Comparison of ENCODE assay signal across 22 cellular contexts in the genomic region with DNA sequence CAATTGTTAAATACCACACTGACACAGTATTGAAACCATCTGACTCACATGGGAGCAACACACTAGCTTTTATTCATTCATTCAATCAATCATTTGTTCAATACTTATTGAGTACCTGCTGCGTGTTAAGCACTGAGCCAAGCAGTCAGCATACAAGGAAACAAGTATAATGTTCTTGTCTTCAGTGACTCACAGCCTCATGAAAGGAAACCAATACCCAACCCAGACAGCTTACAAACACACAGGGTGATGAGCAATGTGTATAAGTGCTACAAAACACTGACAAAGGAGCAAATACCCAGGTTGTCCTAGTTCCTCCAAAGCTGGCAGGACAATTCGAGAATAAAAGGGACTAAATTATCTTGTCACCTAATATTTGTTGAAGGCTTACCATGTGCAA.
A peak's percentile ranks its signal among the peaks of the same experiment; 100 is the strongest.
DNase-seq lines count a peak whose midpoint lies in the region; TF ChIP-seq lines count a peak whose summit lies in the region.
"Had no signal": no experiment of that assay in that cellular context is flagged by ENCODE, and none has a peak within 500 bp of the region (broad histone marks: within the 10 kb centered on the region; RNA-seq: fewer than 3 reads in every experiment).

No MANE protein-coding gene starts in this region.

- DNase-seq in Caki2 (ENCODE audit: low read depth) (peak; percentile 3), PC-9 (peak in 1 of 2 experiments; percentile 69), epithelial cell of proximal tubule (ENCODE audit: low read depth) (peak; percentile 78), mesenchymal stem cell (peak; percentile 25), SW 1271 (lab: John Stamatoyannopoulos, UW) (no peak), colonic mucosa (no peak)
- no peak for DNase-seq in CD8-positive, alpha-beta memory T cell
- DNase-seq in central memory CD4-positive, alpha-beta T cell = no peak
- DNase-seq: activated CD4-positive, alpha-beta T cell treated with anti-CD3 and anti-CD28 coated beads, Interleukin-2, amount 50 U/mL, for 48 hours; activated naive CD4-positive, alpha-beta T cell treated with anti-CD3 and anti-CD28 coated beads, Interleukin-2, amount 10 ng/mL, durations not matched to agents 7 days and 5 days; anterior cingulate cortex; naive thymus-derived CD4-positive, alpha-beta T cell; NCI-H1417; NCI-H526 treated with DMSO at 0.1 percent for 48 hours; OCI-M1; posterior cingulate gyrus; SJCRH30; T-helper 2 cell had no signal

- no peaks in the 10 kb centered on the region for H3K79me1 ChIP-seq in mesenchymal stem cell (replicated peaks; ENCODE audit: low read length, poor library complexity, severe bottlenecking)

- no peak overlapping the region for H2AK5ac ChIP-seq in mesenchymal stem cell (ENCODE audit: low read length, severe bottlenecking)

- no peak overlapping the region for H2BK12ac ChIP-seq in mesenchymal stem cell (ENCODE audit: low read length in 2 of 2)

- no peaks in the 10 kb centered on the region for H3K36me3 Mint-ChIP-seq in CD8-positive, alpha-beta memory T cell
- H3K36me3 Mint-ChIP-seq: activated naive CD4-positive, alpha-beta T cell treated with anti-CD3 and anti-CD28 coated beads, Interleukin-2, amount 10 ng/mL, durations not matched to agents 7 days and 5 days; naive thymus-derived CD4-positive, alpha-beta T cell had no signal

- no peaks in the 10 kb centered on the region for H3F3A ChIP-seq in PC-9 (ENCODE audit: insufficient read depth, low read depth)

- H3K9me3 Mint-ChIP-seq in CD8-positive, alpha-beta memory T cell = peaks cover 0 to 3% (median 0%) of the 10 kb centered on the region in 5 donors

- H3K9me2 ChIP-seq in PC-9 (ENCODE audit: insufficient read depth) = no peaks in the 10 kb centered on the region

- H4K91ac ChIP-seq in mesenchymal stem cell (ENCODE audit: low read length) = no peak overlapping the region

- WGBS in mesenchymal stem cell = 72% methylated on average over 2 of the region's 2 CpGs

- H3K4me3 ChIP-seq in PC-9 (no peak overlapping the region), epithelial cell of proximal tubule (ENCODE audit: low read depth, low read length) (no peak overlapping the region), mesenchymal stem cell (ENCODE audit: insufficient read depth in 1 of 2, low read depth in 1 of 2, low read length in 2 of 2) (no peak overlapping the region), colonic mucosa (no peak overlapping the region)
- H3K4me3 ChIP-seq in CD8-positive, alpha-beta memory T cell (ENCODE audit: low read length) = no peak overlapping the region
- H3K4me3 ChIP-seq: BLaER1 treated with 17β-estradiol and CSF1 and Interleukin-3, amounts not matched to agents 10 nM and 100 nM; GM12878; SJCRH30 had no signal

- no peak overlapping the region for H2BK15ac ChIP-seq in mesenchymal stem cell (ENCODE audit: low read depth, poor library complexity, severe bottlenecking)

- no peak overlapping the region for H3K4ac ChIP-seq in mesenchymal stem cell (ENCODE audit: low read depth in 1 of 2, low read length in 2 of 2)

- H2AFZ ChIP-seq in PC-9 (no peak overlapping the region), mesenchymal stem cell (ENCODE audit: low read depth, low read length) (no peak overlapping the region)

- in situ Hi-C loops in Caki2 (cut with HindIII; ENCODE audit: low pct_unique_long_range_greater_than_20kb, low sequenced_read_pairs) = no loop called here

- H2BK5ac ChIP-seq in mesenchymal stem cell (ENCODE audit: low read depth, low read length, poor library complexity, severe bottlenecking) = no peak overlapping the region

- intact Hi-C loops in PC-9 (cut with micrococcal nuclease; ENCODE audit: unreplicated experiment) = no loop called here
- intact Hi-C loops in colonic mucosa (cut with DNase I) = no loop called here

- H3K14ac ChIP-seq in mesenchymal stem cell (ENCODE audit: low read length in 2 of 2) = no peak overlapping the region

- POLR2A ChIA-PET in PC-9 (lab: Charles Lee; ENCODE audit: unreplicated experiment) = no interaction called here
- POLR2A ChIA-PET in CD8-positive, alpha-beta memory T cell (lab: Charles Lee) = no interaction called here

- H3K4me2 ChIP-seq in PC-9 (0 out of 2 replicates have a peak overlapping the region, but pooled peaks have one; percentile 4), mesenchymal stem cell (ENCODE audit: low read length, poor library complexity, severe bottlenecking) (no peak overlapping the region)
- H3K4me2 ChIP-seq: BLaER1 treated with 17β-estradiol and CSF1 and Interleukin-3, amounts not matched to agents 10 nM and 100 nM had no signal

- CTCF ChIA-PET in PC-9 (lab: Charles Lee) = no interaction called here
- CTCF ChIA-PET in CD8-positive, alpha-beta memory T cell (lab: Charles Lee) = no interaction called here

- no peak overlapping the region for H2BK120ac ChIP-seq in mesenchymal stem cell (ENCODE audit: low read depth, low read length)

- no peaks in the 10 kb centered on the region for H3K79me2 ChIP-seq in PC-9 (ENCODE audit: low read depth)

- TF ChIP-seq CTCF in PC-9 (conservative IDR thresholded peaks at IDR 0.05) (no peak), epithelial cell of proximal tubule (conservative IDR thresholded peaks at IDR 0.05; ENCODE audit: low read depth, low read length) (no peak), colonic mucosa (IDR thresholded peaks at IDR 0.05) (no peak)

- no peaks in the 10 kb centered on the region for H3K4me1 Mint-ChIP-seq in CD8-positive, alpha-beta memory T cell
- H3K4me1 Mint-ChIP-seq: activated naive CD4-positive, alpha-beta T cell treated with anti-CD3 and anti-CD28 coated beads, Interleukin-2, amount 10 ng/mL, durations not matched to agents 7 days and 5 days; naive thymus-derived CD4-positive, alpha-beta T cell; WTC11 had no signal

- H3K27me3 Mint-ChIP-seq in CD8-positive, alpha-beta memory T cell = no peaks in the 10 kb centered on the region
- H3K27me3 Mint-ChIP-seq: activated naive CD4-positive, alpha-beta T cell treated with anti-CD3 and anti-CD28 coated beads, Interleukin-2, amount 10 ng/mL, durations not matched to agents 7 days and 5 days; dendritic cell treated with granulocyte-macrophage colony-stimulating factor and Interleukin-4, amounts not matched to agents 40 ng/mL and 50 ng/mL, for 4 days had no signal

- no peaks in the 10 kb centered on the region for H3K27me3 ChIP-seq in PC-9 (ENCODE audit: insufficient read depth, low read depth)
- no peaks in the 10 kb centered on the region for H3K27me3 ChIP-seq in mesenchymal stem cell (ENCODE audit: control insufficient read depth in 1 of 2, insufficient read depth in 1 of 2, low read length in 2 of 2)
- H3K27me3 ChIP-seq in colonic mucosa = no peaks in the 10 kb centered on the region
- H3K27me3 ChIP-seq in CD8-positive, alpha-beta memory T cell (ENCODE audit: insufficient read depth, low read length, poor library complexity, severe bottlenecking) = no peaks in the 10 kb centered on the region
- H3K27me3 ChIP-seq: BLaER1 treated with 17β-estradiol and CSF1 and Interleukin-3, amounts not matched to agents 10 nM and 100 nM; SJCRH30 had no signal

- H4K20me1 ChIP-seq in PC-9 (ENCODE audit: insufficient read depth) = no peaks in the 10 kb centered on the region
- H4K20me1 ChIP-seq: BLaER1 treated with 17β-estradiol and CSF1 and Interleukin-3, amounts not matched to agents 10 nM and 100 nM had no signal

- H3K18ac ChIP-seq in mesenchymal stem cell (ENCODE audit: low read depth in 1 of 2, low read length in 2 of 2) = no peak overlapping the region

- H4K8ac ChIP-seq in mesenchymal stem cell (ENCODE audit: low read length) = no peak overlapping the region

- no peaks in the 10 kb centered on the region for H3K36me3 ChIP-seq in PC-9 (ENCODE audit: low read depth)
- no peaks in the 10 kb centered on the region for H3K36me3 ChIP-seq in mesenchymal stem cell (ENCODE audit: control insufficient read depth in 1 of 2, insufficient read depth in 2 of 2, low read depth in 1 of 2, low read length in 2 of 2)
- no peaks in the 10 kb centered on the region for H3K36me3 ChIP-seq in colonic mucosa
- H3K36me3 ChIP-seq in CD8-positive, alpha-beta memory T cell (ENCODE audit: insufficient read depth, low read length) = no peaks in the 10 kb centered on the region
- H3K36me3 ChIP-seq: BLaER1 treated with 17β-estradiol and CSF1 and Interleukin-3, amounts not matched to agents 10 nM and 100 nM; SJCRH30 had no signal

- no TSS peak for BruUV-seq in PC-9 (replicated peaks; lab: Mats Ljungman, UMichigan)

- H3K23ac ChIP-seq in mesenchymal stem cell (ENCODE audit: low read length in 2 of 2) = no peak overlapping the region

- H3K9me3 ChIP-seq in PC-9 (ENCODE audit: insufficient read depth, low read depth) = no peaks in the 10 kb centered on the region
- H3K9me3 ChIP-seq in mesenchymal stem cell (ENCODE audit: control insufficient read depth, low read length) = peaks cover 2% of the 10 kb centered on the region
- no peaks in the 10 kb centered on the region for H3K9me3 ChIP-seq in colonic mucosa
- no peaks in the 10 kb centered on the region for H3K9me3 ChIP-seq in CD8-positive, alpha-beta memory T cell (ENCODE audit: low read length)
- H3K9me3 ChIP-seq: SJCRH30 had no signal

- no peak overlapping the region for H3K4me3 Mint-ChIP-seq in CD8-positive, alpha-beta memory T cell
- H3K4me3 Mint-ChIP-seq: activated naive CD4-positive, alpha-beta T cell treated with anti-CD3 and anti-CD28 coated beads, Interleukin-2, amount 10 ng/mL, durations not matched to agents 7 days and 5 days; dendritic cell treated with granulocyte-macrophage colony-stimulating factor and Interleukin-4, amounts not matched to agents 40 ng/mL and 50 ng/mL, for 4 days; naive thymus-derived CD4-positive, alpha-beta T cell; WTC11 had no signal

- H3K27ac ChIP-seq in PC-9 = no peak overlapping the region
- H3K27ac ChIP-seq in mesenchymal stem cell (ENCODE audit: low read length, poor library complexity, severe bottlenecking) = no peak overlapping the region
- H3K27ac ChIP-seq in colonic mucosa = no peak overlapping the region
- no peak overlapping the region for H3K27ac ChIP-seq in CD8-positive, alpha-beta memory T cell (ENCODE audit: low read depth, low read length)
- H3K27ac ChIP-seq: BLaER1 treated with 17β-estradiol and CSF1 and Interleukin-3, amounts not matched to agents 10 nM and 100 nM; SJCRH30 had no signal

- no peak overlapping the region for H3K27ac Mint-ChIP-seq in CD8-positive, alpha-beta memory T cell
- H3K27ac Mint-ChIP-seq: activated naive CD4-positive, alpha-beta T cell treated with anti-CD3 and anti-CD28 coated beads, Interleukin-2, amount 10 ng/mL, durations not matched to agents 7 days and 5 days; dendritic cell treated with granulocyte-macrophage colony-stimulating factor and Interleukin-4, amounts not matched to agents 40 ng/mL and 50 ng/mL, for 4 days; naive thymus-derived CD4-positive, alpha-beta T cell; WTC11 had no signal

- H3K4me1 ChIP-seq in PC-9 (replicated peaks; ENCODE audit: insufficient read depth) = no peaks in the 10 kb centered on the region
- no peaks in the 10 kb centered on the region for H3K4me1 ChIP-seq in mesenchymal stem cell (ENCODE audit: control insufficient read depth, insufficient read depth, low read depth, low read length)
- no peaks in the 10 kb centered on the region for H3K4me1 ChIP-seq in colonic mucosa
- no peaks in the 10 kb centered on the region for H3K4me1 ChIP-seq in CD8-positive, alpha-beta memory T cell (ENCODE audit: insufficient read depth, low read length)
- H3K4me1 ChIP-seq: BLaER1 treated with 17β-estradiol and CSF1 and Interleukin-3, amounts not matched to agents 10 nM and 100 nM; SJCRH30 had no signal

- no peak overlapping the region for H3K9ac ChIP-seq in mesenchymal stem cell (ENCODE audit: low read length)
- no peak overlapping the region for H3K9ac ChIP-seq in colonic mucosa (ENCODE audit: low read depth in 2 of 2, low read length in 2 of 2)
- H3K9ac ChIP-seq: BLaER1 treated with 17β-estradiol and CSF1 and Interleukin-3, amounts not matched to agents 10 nM and 100 nM had no signal

Comparison
In these comparisons a context has a peak if more than half of its experiments do, and no peak if none do; other contexts are left out.
1. DNase-seq: peak in Caki2 (single experiment), epithelial cell of proximal tubule (single experiment) and mesenchymal stem cell (single experiment); none in SW 1271 (0 of 2), colonic mucosa (single experiment), CD8-positive, alpha-beta memory T cell (0 of 5) and central memory CD4-positive, alpha-beta T cell (single experiment).